ENCODE assay signal across 20 cellular contexts in genomic region chr10:88219753-88220152, GRCh38.
DNase-seq lines count a peak whose midpoint lies in the region; ATAC-seq and TF ChIP-seq lines count a peak whose summit lies in the region.
"Had no signal": no experiment of that assay in that cellular context is flagged by ENCODE, and none has a peak within 500 bp of the region (broad histone marks: within the 10 kb centered on the region; RNA-seq: fewer than 3 reads in every experiment).

No MANE protein-coding gene starts in this region.

- dilution Hi-C loops in IMR-90 (cut with HindIII; ENCODE audit: low sequenced_read_pairs, unreplicated experiment), result no loop called here

- peak overlapping the region; percentile 6 for H3K27ac Mint-ChIP-seq in memory B cell
- H3K27ac Mint-ChIP-seq: B cell had no signal

- intact Hi-C loops in IMR-90 (cut with micrococcal nuclease), result no loop called here

- H3K9me3 Mint-ChIP-seq in memory B cell, result no peaks in the 10 kb centered on the region
- H3K9me3 Mint-ChIP-seq: CD4-positive, CD25-positive, alpha-beta regulatory T cell; CD8-positive, alpha-beta T cell had no signal

- no peak overlapping the region for H4K91ac ChIP-seq in IMR-90 (ENCODE audit: insufficient read depth, low read depth, low read length)
- no peak overlapping the region for H4K91ac ChIP-seq in trophoblast cell (ENCODE audit: low read depth, low read length)

- H2BK15ac ChIP-seq in IMR-90 (ENCODE audit: low read depth, low read length), result 0 out of 3 replicates have a peak overlapping the region, but pooled peaks have one; percentile 27

- H3K4me3 ChIP-seq in DND-41 (ENCODE audit: low read depth in 1 of 2, low read length in 2 of 2) (no peak overlapping the region), IMR-90 (ENCODE audit: insufficient read depth, low read depth, low read length) (no peak overlapping the region), trophoblast cell (ENCODE audit: low read depth, low read length) (no peak overlapping the region), gastroesophageal sphincter (no peak overlapping the region)
- H3K4me3 ChIP-seq: BLaER1 had no signal

- H3K27ac ChIP-seq in DND-41 (ENCODE audit: low read length) (no peak overlapping the region), IMR-90 (ENCODE audit: insufficient read depth, low read length) (no peak overlapping the region), trophoblast cell (ENCODE audit: low read depth, low read length) (no peak overlapping the region), gastroesophageal sphincter (no peak overlapping the region)
- H3K27ac ChIP-seq: 22Rv1, BLaER1, C4-2B had no signal

- no CpG with 5 or more reads among the region's 2 CpGs for WGBS in IMR-90 (ENCODE audit: extremely low coverage in 2 of 2, insufficient read length in 1 of 2), 2 experiments
- WGBS in trophoblast cell (ENCODE audit: extremely low coverage, insufficient coverage, insufficient read length), result no CpG with 5 or more reads among the region's 2 CpGs
- 73 to 100% methylated on average over 1 to 2 of the region's 2 CpGs for WGBS in gastroesophageal sphincter (ENCODE audit: low coverage in 1 of 2), 2 donors

- POLR2A ChIA-PET in IMR-90 (lab: Charles Lee; ENCODE audit: unreplicated experiment), result no interaction called here

- H3K36me3 ChIP-seq in DND-41 (ENCODE audit: insufficient read depth, low read length) (no peaks in the 10 kb centered on the region), IMR-90 (ENCODE audit: control insufficient read depth, insufficient read depth, low read length) (no peaks in the 10 kb centered on the region), trophoblast cell (ENCODE audit: control insufficient read depth in 1 of 2, insufficient read depth in 2 of 2, low read length in 2 of 2) (no peaks in the 10 kb centered on the region), gastroesophageal sphincter (no peaks in the 10 kb centered on the region)
- H3K36me3 ChIP-seq: BLaER1 had no signal

- TF ChIP-seq CTCF in DND-41 (IDR thresholded peaks at IDR 0.05; ENCODE audit: borderline replicate concordance, extremely low read depth, low read length, poor library complexity, severe bottlenecking) (no peak), IMR-90 (conservative IDR thresholded peaks at IDR 0.05; ENCODE audit: low read depth, low read length) (no peak), gastroesophageal sphincter (IDR thresholded peaks at IDR 0.05) (no peak)

- H4K8ac ChIP-seq in IMR-90 (ENCODE audit: low read depth in 2 of 2, low read length in 2 of 2) (no peak overlapping the region), trophoblast cell (ENCODE audit: low read depth, low read length) (no peak overlapping the region)

- H2BK5ac ChIP-seq in IMR-90 (ENCODE audit: low read depth, low read length, poor library complexity, severe bottlenecking) (no peak overlapping the region), trophoblast cell (ENCODE audit: low read depth, low read length, poor library complexity) (no peak overlapping the region)

- H3K4ac ChIP-seq in IMR-90 (ENCODE audit: low read depth, low read length), result no peak overlapping the region
- no peak overlapping the region for H3K4ac ChIP-seq in trophoblast cell (ENCODE audit: low read depth, low read length)

- H4K12ac ChIP-seq in trophoblast cell (ENCODE audit: low read depth, low read length), result no peak overlapping the region

- in situ Hi-C loops in IMR-90 (cut with MboI; ENCODE audit: low sequenced_read_pairs), result no loop called here

- H2BK120ac ChIP-seq in IMR-90 (ENCODE audit: low read depth, low read length) (no peak overlapping the region), trophoblast cell (ENCODE audit: insufficient read depth, low read length, poor library complexity) (no peak overlapping the region)

- H3K4me1 ChIP-seq in DND-41 (ENCODE audit: insufficient read depth, low read length) (no peaks in the 10 kb centered on the region), IMR-90 (ENCODE audit: control insufficient read depth, insufficient read depth, low read length) (peaks cover 7% of the 10 kb centered on the region; the same call in 1 of the 2 replicates), trophoblast cell (ENCODE audit: control insufficient read depth in 1 of 2, insufficient read depth in 2 of 2, low read length in 2 of 2) (no peaks in the 10 kb centered on the region), gastroesophageal sphincter (peaks cover 0 to 29% (median 0%) of the 10 kb centered on the region in 3 donors)
- H3K4me1 ChIP-seq: BLaER1, Caco-2 had no signal

- H3K14ac ChIP-seq in IMR-90 (replicated peaks; ENCODE audit: low read depth, low read length), result no peak overlapping the region
- H3K14ac ChIP-seq in trophoblast cell (ENCODE audit: low read length), result no peak overlapping the region

- H2AK9ac ChIP-seq in IMR-90 (replicated peaks; ENCODE audit: low read depth, low read length, poor library complexity), result no peak overlapping the region

- TF ChIP-seq RAD21 in IMR-90 (IDR thresholded peaks at IDR 0.05; ENCODE audit: low read length), result no peak

- H3K27me3 Mint-ChIP-seq in memory B cell, result no peaks in the 10 kb centered on the region
- H3K27me3 Mint-ChIP-seq: B cell; CD4-positive, CD25-positive, alpha-beta regulatory T cell had no signal

- no peak overlapping the region for H3K18ac ChIP-seq in IMR-90 (ENCODE audit: low read depth, low read length)
- H3K18ac ChIP-seq in trophoblast cell (ENCODE audit: low read length), result no peak overlapping the region

- ATAC-seq in DND-41 (ENCODE audit: insufficient read depth, low read depth), result no peak
- ATAC-seq in IMR-90 (ENCODE audit: low read depth), result no peak
- no peak for ATAC-seq in memory B cell (ENCODE audit: low read depth)
- ATAC-seq in HG02981 (IDR thresholded peaks at IDR 0.05; ENCODE audit: unreplicated experiment), result no peak
- ATAC-seq in gastroesophageal sphincter, result no peak
- ATAC-seq: CD8-positive, alpha-beta T cell had no signal

- CTCF ChIA-PET in IMR-90 (lab: Yijun Ruan, JAX), result interaction anchor here (0.5 to 2.0 kb wide), 2 partner anchors 19 to 47 kb away, joined by 4 to 7 read pairs; no protein-coding TSS in a partner anchor

- H3K27me3 ChIP-seq in DND-41 (ENCODE audit: insufficient read depth, low read length, poor library complexity) (no peaks in the 10 kb centered on the region), IMR-90 (ENCODE audit: control insufficient read depth, insufficient read depth, low read length) (no peaks in the 10 kb centered on the region), trophoblast cell (ENCODE audit: insufficient read depth, low read length) (no peaks in the 10 kb centered on the region), gastroesophageal sphincter (no peaks in the 10 kb centered on the region)
- H3K27me3 ChIP-seq: BLaER1 had no signal

- peak overlapping the region; percentile 31; the same call in 1 of the 2 replicates for H2AFZ ChIP-seq in DND-41 (ENCODE audit: low read depth, low read length)
- no peak overlapping the region for H2AFZ ChIP-seq in IMR-90 (replicated peaks; ENCODE audit: low read length, poor library complexity)
- H2AFZ ChIP-seq in trophoblast cell (ENCODE audit: insufficient read depth, low read length, poor library complexity), result no peak overlapping the region

- H3K9ac ChIP-seq in DND-41 (ENCODE audit: low read depth, low read length) (no peak overlapping the region), IMR-90 (ENCODE audit: low read depth, low read length) (no peak overlapping the region), trophoblast cell (ENCODE audit: low read length) (peak overlapping the region; percentile 38)
- H3K9ac ChIP-seq: BLaER1 had no signal

- H3K56ac ChIP-seq in IMR-90 (ENCODE audit: extremely low read depth, insufficient read depth, low read length), result no peak overlapping the region

- no TSS peak for BruUV-seq in IMR-90 (replicated peaks; lab: Mats Ljungman, UMichigan)

- H3K79me2 ChIP-seq in DND-41 (ENCODE audit: insufficient read depth, low read length) (no peaks in the 10 kb centered on the region), trophoblast cell (ENCODE audit: control insufficient read depth, insufficient read depth, low read length, poor library complexity) (no peaks in the 10 kb centered on the region)

- H3K4me1 Mint-ChIP-seq in memory B cell, result peaks cover 15% of the 10 kb centered on the region
- H3K4me1 Mint-ChIP-seq: CD4-positive, CD25-positive, alpha-beta regulatory T cell had no signal

- H3K9me3 ChIP-seq in DND-41 (ENCODE audit: insufficient read depth, low read length, severe bottlenecking) (no peaks in the 10 kb centered on the region), IMR-90 (ENCODE audit: control insufficient read depth, insufficient read depth, low read length) (no peaks in the 10 kb centered on the region), trophoblast cell (ENCODE audit: insufficient read depth, low read depth, low read length) (no peaks in the 10 kb centered on the region), gastroesophageal sphincter (no peaks in the 10 kb centered on the region)
- H3K9me3 ChIP-seq: BLaER1, Caco-2 had no signal

- H4K20me1 ChIP-seq in DND-41 (ENCODE audit: insufficient read depth, low read length) (no peaks in the 10 kb centered on the region), IMR-90 (ENCODE audit: insufficient read depth, low read length) (no peaks in the 10 kb centered on the region)
- H4K20me1 ChIP-seq: BLaER1 had no signal

- no peak overlapping the region for H2BK20ac ChIP-seq in IMR-90 (ENCODE audit: low read depth, low read length)

- no peaks in the 10 kb centered on the region for H3K36me3 Mint-ChIP-seq in memory B cell
- H3K36me3 Mint-ChIP-seq: CD4-positive, CD25-positive, alpha-beta regulatory T cell; CD8-positive, alpha-beta T cell had no signal

- H2BK12ac ChIP-seq in trophoblast cell (ENCODE audit: low read length), result no peak overlapping the region

- no peak overlapping the region for H3K23ac ChIP-seq in IMR-90 (ENCODE audit: low read depth, low read length)
- H3K23ac ChIP-seq in trophoblast cell (ENCODE audit: low read length), result no peak overlapping the region

- no peak overlapping the region for H4K5ac ChIP-seq in IMR-90 (ENCODE audit: low read depth, low read length)

- H3K4me2 ChIP-seq in DND-41 (ENCODE audit: insufficient read depth, low read length), result no peak overlapping the region
- H3K4me2 ChIP-seq in IMR-90 (ENCODE audit: low read depth, low read length), result no peak overlapping the region
- H3K4me2 ChIP-seq in trophoblast cell (ENCODE audit: low read length), result no peak overlapping the region
- H3K4me2 ChIP-seq: BLaER1 had no signal

- H3K9me1 ChIP-seq in IMR-90 (ENCODE audit: insufficient read depth, low read length), result peaks cover 5% of the 10 kb centered on the region; the same call in 1 of the 2 replicates

- no peak overlapping the region for H3K4me3 Mint-ChIP-seq in memory B cell
- H3K4me3 Mint-ChIP-seq: B cell; CD4-positive, CD25-positive, alpha-beta regulatory T cell; CD8-positive, alpha-beta T cell had no signal

- DNase-seq in DND-41 (no peak), IMR-90 (no peak), memory B cell (ENCODE audit: low spot score in 2 of 2) (no peak), trophoblast cell (peak in 1 of 2 donors; percentile 45), kidney glomerular epithelial cell (lab: John Stamatoyannopoulos, UW) (no peak), cerebellum (ENCODE audit: low spot score) (no peak)
- DNase-seq: Caco-2; CD4-positive, CD25-positive, alpha-beta regulatory T cell; CD8-positive, alpha-beta T cell; DMS153; DMS79; GF-D8; H7; HCEC 1CT had no signal

- TF ChIP-seq EP300 in gastroesophageal sphincter (IDR thresholded peaks at IDR 0.05), result no peak

- TF ChIP-seq POLR2A in IMR-90 (IDR thresholded peaks at IDR 0.05; ENCODE audit: low read depth, low read length) (no peak), gastroesophageal sphincter (IDR thresholded peaks at IDR 0.05) (no peak)

- H2AK5ac ChIP-seq in IMR-90 (ENCODE audit: low read depth, low read length) (no peak overlapping the region; the same call in 1 of the 2 replicates), trophoblast cell (ENCODE audit: low read length) (no peak overlapping the region)

- H3K79me1 ChIP-seq in IMR-90 (ENCODE audit: low read depth in 1 of 2, low read length in 2 of 2) (no peaks in the 10 kb centered on the region), trophoblast cell (ENCODE audit: low read length) (no peaks in the 10 kb centered on the region)
